In the genomic region with DNA sequence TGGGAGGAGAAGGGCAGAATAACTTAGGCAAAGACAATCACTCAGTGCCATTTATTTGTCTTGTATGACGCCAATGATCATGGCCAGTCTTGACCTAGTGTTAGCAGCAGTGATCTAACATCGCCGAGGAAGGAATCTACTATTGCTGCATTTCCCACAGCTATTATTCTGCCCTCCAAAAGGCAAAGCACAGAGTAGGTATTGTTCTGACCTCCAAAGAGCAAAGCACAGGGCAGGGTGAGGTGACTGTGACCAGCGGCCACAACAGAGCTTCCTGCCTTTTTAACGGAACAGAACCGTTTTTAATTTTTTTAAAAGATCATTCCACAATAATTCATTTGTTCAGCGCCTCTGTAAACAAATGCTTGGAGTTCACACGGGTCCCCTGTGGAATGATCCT, we compare ENCODE assay signal across 28 cellular contexts.
"Had no signal": no experiment of that assay in that cellular context is flagged by ENCODE, and none has a peak within 500 bp of the region (broad histone marks: within the 10 kb centered on the region; RNA-seq: fewer than 3 reads in every experiment).

No MANE protein-coding gene starts in this region.

- H3K9me3 ChIP-seq: ascending aorta, esophagus muscularis mucosa, gastroesophageal sphincter had no signal

- DNase-seq: activated CD4-positive, alpha-beta memory T cell treated with anti-CD3 and anti-CD28 coated beads for 36 hours; activated CD4-positive, alpha-beta T cell treated with anti-CD3 and anti-CD28 coated beads for 36 hours; activated CD4-positive, alpha-beta T cell treated with anti-CD3 and anti-CD28 coated beads, Interleukin-2, amount 10 ng/mL, durations not matched to agents 24 days and 14 days; activated CD4-positive, CD25-positive, alpha-beta regulatory T cell; activated CD4-positive, CD25-positive, alpha-beta regulatory T cell treated with anti-CD3 and anti-CD28 coated beads, Interleukin-2, amount 50 U/mL, for 72 hours; activated CD8-positive, alpha-beta memory T cell treated with anti-CD3 and anti-CD28 coated beads, Interleukin-2, amount 10 ng/mL, durations not matched to agents 7 days and 5 days; activated CD8-positive, alpha-beta memory T cell treated with anti-CD3 and anti-CD28 coated beads, Interleukin-2, amount 50 U/mL, for 4 hours; activated CD8-positive, alpha-beta T cell treated with anti-CD3 and anti-CD28 coated beads, Interleukin-2, amount 10 ng/mL, durations not matched to agents 7 days and 5 days; activated effector memory CD4-positive, alpha-beta T cell treated with anti-CD3 and anti-CD28 coated beads, Interleukin-2, amount 50 U/mL, for 16 hours; activated naive CD4-positive, alpha-beta T cell treated with anti-CD3 and anti-CD28 coated beads, Interleukin-2, amount 10 ng/mL, durations not matched to agents 7 days and 5 days; activated naive CD8-positive, alpha-beta T cell treated with anti-CD3 and anti-CD28 coated beads, Interleukin-2, amount 10 ng/mL, durations not matched to agents 7 days and 5 days; activated T-cell treated with anti-CD3 and anti-CD28 coated beads, Interleukin-2, amount 50 U/mL, for 1 hour; activated T-cell treated with anti-CD3 and anti-CD28 coated beads, Interleukin-2, amount 50 U/mL, for 48 hours; brain microvascular endothelial cell; caudate nucleus; cortex of kidney; dermis blood vessel endothelial cell; effector CD4-positive, alpha-beta T cell; effector memory CD8-positive, alpha-beta T cell; erythroblast; foreskin melanocyte; T-helper 2 cell had no signal

- H3K27me3 Mint-ChIP-seq: activated CD4-positive, alpha-beta memory T cell treated with anti-CD3 and anti-CD28 coated beads for 36 hours; activated CD4-positive, alpha-beta T cell treated with anti-CD3 and anti-CD28 coated beads, Interleukin-2, amount 10 ng/mL, durations not matched to agents 24 days and 14 days; activated CD8-positive, alpha-beta memory T cell treated with anti-CD3 and anti-CD28 coated beads, Interleukin-2, amount 10 ng/mL, durations not matched to agents 7 days and 5 days; activated naive CD4-positive, alpha-beta T cell treated with anti-CD3 and anti-CD28 coated beads, Interleukin-2, amount 10 ng/mL, durations not matched to agents 7 days and 5 days; activated naive CD8-positive, alpha-beta T cell treated with anti-CD3 and anti-CD28 coated beads, Interleukin-2, amount 10 ng/mL, durations not matched to agents 7 days and 5 days; effector memory CD8-positive, alpha-beta T cell had no signal

- H3K4me1 ChIP-seq: ascending aorta, esophagus muscularis mucosa, gastroesophageal sphincter had no signal

- H3K36me3 ChIP-seq: ascending aorta, brain microvascular endothelial cell, esophagus muscularis mucosa, gastroesophageal sphincter had no signal

- H3K4me1 Mint-ChIP-seq: activated CD4-positive, alpha-beta T cell treated with anti-CD3 and anti-CD28 coated beads for 36 hours; activated CD4-positive, alpha-beta T cell treated with anti-CD3 and anti-CD28 coated beads, Interleukin-2, amount 10 ng/mL, durations not matched to agents 24 days and 14 days; activated CD8-positive, alpha-beta memory T cell treated with anti-CD3 and anti-CD28 coated beads, Interleukin-2, amount 10 ng/mL, durations not matched to agents 7 days and 5 days; activated naive CD4-positive, alpha-beta T cell treated with anti-CD3 and anti-CD28 coated beads, Interleukin-2, amount 10 ng/mL, durations not matched to agents 7 days and 5 days; activated naive CD8-positive, alpha-beta T cell treated with anti-CD3 and anti-CD28 coated beads, Interleukin-2, amount 10 ng/mL, durations not matched to agents 7 days and 5 days had no signal

- H3K27ac Mint-ChIP-seq: activated CD4-positive, alpha-beta memory T cell treated with anti-CD3 and anti-CD28 coated beads for 36 hours; activated CD4-positive, alpha-beta T cell treated with anti-CD3 and anti-CD28 coated beads for 36 hours; activated CD4-positive, alpha-beta T cell treated with anti-CD3 and anti-CD28 coated beads, Interleukin-2, amount 10 ng/mL, durations not matched to agents 24 days and 14 days; activated CD8-positive, alpha-beta memory T cell treated with anti-CD3 and anti-CD28 coated beads, Interleukin-2, amount 10 ng/mL, durations not matched to agents 7 days and 5 days; activated CD8-positive, alpha-beta T cell treated with anti-CD3 and anti-CD28 coated beads, Interleukin-2, amount 10 ng/mL, durations not matched to agents 7 days and 5 days; activated naive CD4-positive, alpha-beta T cell treated with anti-CD3 and anti-CD28 coated beads, Interleukin-2, amount 10 ng/mL, durations not matched to agents 7 days and 5 days; activated naive CD4-positive, alpha-beta T cell treated with anti-CD3 and anti-CD28 coated beads, Interleukin-2, amount 50 U/mL, for 72 hours; activated naive CD8-positive, alpha-beta T cell treated with anti-CD3 and anti-CD28 coated beads, Interleukin-2, amount 10 ng/mL, durations not matched to agents 7 days and 5 days; activated T-helper 1 cell treated with anti-CD3 and anti-CD28 coated beads, Interleukin-12 subunit alpha, Interleukin-12 subunit beta, Interleukin-2, Interleukin-4 antibody, amounts not matched to agents 30 ng/mL and 10 ng/mL and 1 ng/mL, durations not matched to agents 14 hours and 24 hours and 36 hours; activated T-helper 2 cell treated with anti-CD3 and anti-CD28 coated beads, Interferon-gamma antibody, Interleukin-2, Interleukin-4, amounts not matched to agents 10 μg/mL and 5 μg/mL and 100 μg/mL, durations not matched to agents 14 hours and 24 hours and 36 hours; effector memory CD8-positive, alpha-beta T cell had no signal

- H3K9me3 Mint-ChIP-seq: activated CD4-positive, alpha-beta memory T cell treated with anti-CD3 and anti-CD28 coated beads for 36 hours; activated naive CD4-positive, alpha-beta T cell treated with anti-CD3 and anti-CD28 coated beads, Interleukin-2, amount 50 U/mL, for 72 hours; activated naive CD8-positive, alpha-beta T cell treated with anti-CD3 and anti-CD28 coated beads, Interleukin-2, amount 10 ng/mL, durations not matched to agents 7 days and 5 days; activated T-helper 1 cell treated with anti-CD3 and anti-CD28 coated beads, Interleukin-12 subunit alpha, Interleukin-12 subunit beta, Interleukin-2, Interleukin-4 antibody, amounts not matched to agents 30 ng/mL and 10 ng/mL and 1 ng/mL, durations not matched to agents 14 hours and 24 hours and 36 hours; effector memory CD8-positive, alpha-beta T cell had no signal

- H3K4me3 ChIP-seq: ascending aorta, esophagus muscularis mucosa, gastroesophageal sphincter had no signal

- H3K27me3 ChIP-seq: ascending aorta, brain microvascular endothelial cell had no signal

- H3K4me3 Mint-ChIP-seq: activated CD4-positive, alpha-beta memory T cell treated with anti-CD3 and anti-CD28 coated beads for 36 hours; activated CD4-positive, alpha-beta T cell treated with anti-CD3 and anti-CD28 coated beads for 36 hours; activated CD4-positive, alpha-beta T cell treated with anti-CD3 and anti-CD28 coated beads, Interleukin-2, amount 10 ng/mL, durations not matched to agents 24 days and 14 days; activated CD8-positive, alpha-beta memory T cell treated with anti-CD3 and anti-CD28 coated beads, Interleukin-2, amount 10 ng/mL, durations not matched to agents 7 days and 5 days; activated CD8-positive, alpha-beta T cell treated with anti-CD3 and anti-CD28 coated beads, Interleukin-2, amount 10 ng/mL, durations not matched to agents 7 days and 5 days; activated naive CD4-positive, alpha-beta T cell treated with anti-CD3 and anti-CD28 coated beads, Interleukin-2, amount 10 ng/mL, durations not matched to agents 7 days and 5 days; activated naive CD8-positive, alpha-beta T cell treated with anti-CD3 and anti-CD28 coated beads, Interleukin-2, amount 10 ng/mL, durations not matched to agents 7 days and 5 days; activated T-helper 1 cell treated with anti-CD3 and anti-CD28 coated beads, Interleukin-12 subunit alpha, Interleukin-12 subunit beta, Interleukin-2, Interleukin-4 antibody, amounts not matched to agents 30 ng/mL and 10 ng/mL and 1 ng/mL, durations not matched to agents 14 hours and 24 hours and 36 hours; effector memory CD8-positive, alpha-beta T cell had no signal

- H3K36me3 Mint-ChIP-seq: activated CD4-positive, alpha-beta memory T cell treated with anti-CD3 and anti-CD28 coated beads for 36 hours; activated CD8-positive, alpha-beta memory T cell treated with anti-CD3 and anti-CD28 coated beads, Interleukin-2, amount 10 ng/mL, durations not matched to agents 7 days and 5 days; activated naive CD4-positive, alpha-beta T cell treated with anti-CD3 and anti-CD28 coated beads, Interleukin-2, amount 10 ng/mL, durations not matched to agents 7 days and 5 days; activated naive CD4-positive, alpha-beta T cell treated with anti-CD3 and anti-CD28 coated beads, Interleukin-2, amount 50 U/mL, for 72 hours; activated naive CD8-positive, alpha-beta T cell treated with anti-CD3 and anti-CD28 coated beads, Interleukin-2, amount 10 ng/mL, durations not matched to agents 7 days and 5 days had no signal

- H3K27ac ChIP-seq: ascending aorta, brain microvascular endothelial cell, esophagus muscularis mucosa, gastroesophageal sphincter had no signal
